ENCODE assay signal across 1 cellular context in the genomic region with DNA sequence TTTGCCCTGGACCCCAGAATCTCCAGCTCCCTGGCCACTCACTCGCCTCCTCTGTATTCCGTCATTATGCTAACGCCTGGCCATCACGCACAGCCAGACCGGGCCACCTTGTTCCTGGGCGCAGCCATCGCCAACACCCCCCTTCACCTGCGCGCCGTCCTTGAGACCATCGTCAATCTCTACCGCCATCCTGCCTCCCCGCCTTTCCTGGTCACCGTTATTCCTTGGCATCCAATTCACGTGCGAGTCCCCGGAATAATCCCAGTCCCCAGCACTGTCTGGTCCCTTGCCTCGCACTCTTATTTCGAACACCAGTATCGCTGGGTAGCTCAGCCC.
TF ChIP-seq lines count a peak whose summit lies in the region.

No MANE protein-coding gene starts in this region.

TF ChIP-seq in endothelial cell of umbilical vein, 7 proteins besides CTCF, POLR2A, EP300 and RAD21:
- TF ChIP-seq POLR2AphosphoS5 (IDR thresholded peaks at IDR 0.05; ENCODE audit: insufficient read depth, low read depth, low read length) (no peak), MYC (IDR thresholded peaks at IDR 0.05; ENCODE audit: low read depth, low read length) (no peak), EZH2 (IDR thresholded peaks at IDR 0.05; ENCODE audit: borderline replicate concordance, low read depth, low read length, severe bottlenecking) (no peak), GATA2 (IDR thresholded peaks at IDR 0.05; ENCODE audit: insufficient read depth, insufficient read length, low read depth, low read length) (no peak), FOS (IDR thresholded peaks at IDR 0.05; ENCODE audit: borderline replicate concordance, insufficient read depth, low read length) (no peak), JUN (IDR thresholded peaks at IDR 0.05; ENCODE audit: borderline replicate concordance, insufficient read depth, insufficient read length, low read depth) (no peak)
- TF ChIP-seq, protein P1, sequence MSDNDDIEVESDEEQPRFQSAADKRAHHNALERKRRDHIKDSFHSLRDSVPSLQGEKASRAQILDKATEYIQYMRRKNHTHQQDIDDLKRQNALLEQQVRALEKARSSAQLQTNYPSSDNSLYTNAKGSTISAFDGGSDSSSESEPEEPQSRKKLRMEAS (IDR thresholded peaks at IDR 0.05; ENCODE audit: insufficient read depth, insufficient read length), result no peak
